8 cellular contexts compared by ENCODE assay signal in the genomic region with DNA sequence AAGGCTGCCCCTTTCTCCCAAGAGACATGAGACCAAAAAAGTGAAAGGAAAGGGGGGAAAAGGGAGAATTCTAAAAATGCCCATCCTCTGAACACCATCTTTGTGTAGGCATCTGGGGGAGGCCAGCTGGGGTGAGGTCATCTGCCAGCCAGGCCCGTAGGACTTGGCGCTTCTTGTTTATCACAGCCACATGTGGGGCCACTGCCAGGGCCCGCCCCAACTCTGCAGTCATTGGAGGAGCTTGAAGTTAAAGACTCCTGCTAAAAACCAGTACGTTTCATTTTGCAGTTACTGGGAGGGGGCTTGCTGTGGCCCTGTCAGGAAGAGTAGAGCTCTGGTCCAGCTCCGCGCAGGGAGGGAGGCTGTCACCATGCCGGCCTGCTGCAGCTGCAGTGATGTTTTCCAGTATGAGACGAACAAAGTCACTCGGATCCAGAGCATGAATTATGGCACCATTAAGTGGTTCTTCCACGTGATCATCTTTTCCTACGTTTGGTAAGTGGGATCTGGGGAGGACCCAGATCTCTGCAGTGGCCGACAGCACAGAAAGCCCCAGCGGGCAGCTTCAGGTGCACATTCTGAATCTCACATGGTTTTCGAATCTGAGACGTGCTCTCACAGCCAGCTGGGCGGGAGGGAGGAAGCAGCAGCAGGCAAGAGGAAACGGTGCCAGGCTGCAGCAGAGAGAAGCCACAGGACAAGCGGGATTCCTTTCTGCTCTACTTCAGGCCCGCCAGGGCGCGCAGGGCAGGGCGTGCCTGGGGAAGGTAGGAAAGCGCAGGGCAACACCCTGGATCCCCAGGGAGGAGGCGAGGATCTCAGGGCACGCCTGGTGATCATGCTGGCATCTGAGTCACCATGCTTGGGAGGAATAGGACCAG. TPM values are rescaled to one million over a fixed set of nuclear protein-coding genes. Genes with fewer than 3 reads are reported as not detected.
A peak's percentile ranks its signal among the peaks of the same experiment; 100 is the strongest.
DNase-seq lines count a peak whose midpoint lies in the region; ATAC-seq and TF ChIP-seq lines count a peak whose summit lies in the region.

A gene (plus strand): TSS at position 276 of the 881 bp plus-strand sequence. CDS start 95 bp downstream, at position 371.

- H3K4me1 ChIP-seq in SJSA1 (replicated peaks) (peaks cover 28% of the 10 kb centered on the region), heart left ventricle (peaks cover 0 to 59% (median 26%) of the 10 kb centered on the region in 12 donors), ovary (ENCODE audit: insufficient read depth) (peaks cover 6% of the 10 kb centered on the region)

- H3K27me3 ChIP-seq in SJSA1 (replicated peaks): no peaks in the 10 kb centered on the region
- no peaks in the 10 kb centered on the region for H3K27me3 ChIP-seq in heart left ventricle
- H3K27me3 ChIP-seq in ovary: no peaks in the 10 kb centered on the region

- no peaks in the 10 kb centered on the region for H3K9me3 ChIP-seq in SJSA1 (replicated peaks)
- H3K9me3 ChIP-seq in heart left ventricle: no peaks in the 10 kb centered on the region
- no peaks in the 10 kb centered on the region for H3K9me3 ChIP-seq in ovary

- ATAC-seq in heart left ventricle (peak; percentile 65 to 81 (median 72)), HG02938 (IDR thresholded peaks at IDR 0.05; ENCODE audit: unreplicated experiment) (no peak), HG03342 (IDR thresholded peaks at IDR 0.05; ENCODE audit: unreplicated experiment) (no peak)

- H3K4me3 ChIP-seq in GM12865 (ENCODE audit: low read depth, low read length) (peak within 1 kb of the TSS; percentile 60), SJSA1 (peak within 1 kb of the TSS; percentile 38), heart left ventricle (peak within 1 kb of the TSS in 11 of 12 donors; percentile 30 to 64 (median 58)), ovary (peak within 1 kb of the TSS; percentile 40)

- H3K36me3 ChIP-seq in SJSA1: no peaks in the 10 kb centered on the region
- H3K36me3 ChIP-seq in heart left ventricle: no peaks in the 10 kb centered on the region
- no peaks in the 10 kb centered on the region for H3K36me3 ChIP-seq in ovary

- TF ChIP-seq POLR2A in heart left ventricle (IDR thresholded peaks at IDR 0.05): no peak
- TF ChIP-seq POLR2A in ovary (IDR thresholded peaks at IDR 0.05): peak; percentile 16

- intact Hi-C loops in heart left ventricle (cut with DNase I) (loop anchor here in 1 of 10 donors (10.0 kb wide), 1 partner anchor 72 kb away; no protein-coding TSS in a partner anchor), ovary (cut with DNase I) (loop anchor here in 1 of 4 donors (10.0 kb wide), 1 partner anchor 92 kb away; no protein-coding TSS in a partner anchor)

- H3K27ac ChIP-seq in SJSA1: peak within 1 kb of the TSS; percentile 19
- peak within 1 kb of the TSS in 11 of 12 donors; percentile 24 to 87 (median 72) for H3K27ac ChIP-seq in heart left ventricle
- H3K27ac ChIP-seq in ovary: peak within 1 kb of the TSS in 1 of 2 donors; percentile 52

- no peak for TF ChIP-seq EP300 in ovary (IDR thresholded peaks at IDR 0.05)

- 5 to 6% (median 5%) methylated on average over 25 of the region's 25 CpGs for WGBS in heart left ventricle, 4 donors
- 1% methylated on average over 25 of the region's 25 CpGs for WGBS in ovary, 3 donors

- TF ChIP-seq CTCF in GM12865 (IDR thresholded peaks at IDR 0.05; ENCODE audit: insufficient read depth, low read depth, low read length, missing control alignments): no peak
- TF ChIP-seq CTCF in heart left ventricle (IDR thresholded peaks at IDR 0.05): no peak
- no peak for TF ChIP-seq CTCF in ovary (IDR thresholded peaks at IDR 0.05)

- peak; percentile 73 for DNase-seq in GM12865 (ENCODE audit: low read depth)
- peak; percentile 75 to 82 for DNase-seq in Kasumi-1 (lab: John Stamatoyannopoulos, UW)
- peak; percentile 69 to 79 for DNase-seq in SJSA1 (ENCODE audit: low read depth in 1 of 2, low spot score in 2 of 2)
- DNase-seq in amygdala (lab: John Stamatoyannopoulos, UW): peak in 55 of 56 donors; percentile 59 to 99 (median 92)
- peak; percentile 74 to 89 (median 80) for DNase-seq in heart left ventricle
- peak; percentile 60 to 80 (median 72) for DNase-seq in ovary

RNA-seq across cellular contexts. Expression of the gene that starts here (rescaled TPM):
- total RNA-seq in SJSA1 (2014; rRNA removed; shearing (Covaris generic)): 2.2 and 3.1 TPM in 2 replicates
- total RNA-seq in heart left ventricle (10 to 100 TPM in 1 of 9 donors, 1 to 10 TPM in 7, under 1 TPM in 1; 0.58 to 12.0 (median 1.8) TPM), ovary (10 to 100 TPM in 2 of 7 donors, 1 to 10 TPM in 5; 4.7 to 10.8 (median 6.9) TPM)
- polyA plus RNA-seq in heart left ventricle (1 to 10 TPM in 1 of 2 donors, under 1 TPM in 1; 0.39 to 1.4 TPM), ovary (1 to 10 TPM; 5.3 to 9.5 TPM)

Comparison
In these comparisons a context has a peak if more than half of its experiments do, and no peak if none do; other contexts are left out.
1. ATAC-seq: peak in heart left ventricle (4 of 4); none in HG02938 (single experiment) and HG03342 (single experiment).
2. Peak in every context shown above with its lines, with median percentiles within 50 percentile points of each other: DNase-seq and H3K4me3 ChIP-seq.